26 cellular contexts compared by ENCODE assay signal in genomic region chr12:2332266-2332665, GRCh38.
DNase-seq lines count a peak whose midpoint lies in the region; ATAC-seq, FAIRE-seq and TF ChIP-seq lines count a peak whose summit lies in the region.
"Had no signal": no experiment of that assay in that cellular context is flagged by ENCODE, and none has a peak within 500 bp of the region (broad histone marks: within the 10 kb centered on the region; RNA-seq: fewer than 3 reads in every experiment).

No MANE protein-coding gene starts in this region.

- H3K4me3 Mint-ChIP-seq in astrocyte (ENCODE audit: unreplicated experiment) (no peak overlapping the region), immature natural killer cell (no peak overlapping the region), endothelial cell (ENCODE audit: unreplicated experiment) (no peak overlapping the region)
- H3K4me3 Mint-ChIP-seq: activated naive CD4-positive, alpha-beta T cell treated with anti-CD3 and anti-CD28 coated beads, Interleukin-2, amount 10 ng/mL, durations not matched to agents 7 days and 5 days; B cell had no signal

- H3K36me3 ChIP-seq in astrocyte (ENCODE audit: insufficient read depth, low read length) (no peaks in the 10 kb centered on the region), fibroblast of lung (ENCODE audit: control insufficient read depth, insufficient read depth, low read length) (no peaks in the 10 kb centered on the region), thoracic aorta (no peaks in the 10 kb centered on the region)
- H3K36me3 ChIP-seq: spleen had no signal

- ATAC-seq in thoracic aorta (ENCODE audit: insufficient number of reproducible peaks, low FRiP score, low read depth), result no peak
- ATAC-seq: K562 had no signal

- H3K9ac ChIP-seq in astrocyte (ENCODE audit: low read length) (no peak overlapping the region), fibroblast of lung (ENCODE audit: insufficient read depth, low read length) (no peak overlapping the region)

- H4K20me1 ChIP-seq in astrocyte (ENCODE audit: insufficient read depth, low read length), result no peaks in the 10 kb centered on the region
- no peaks in the 10 kb centered on the region for H4K20me1 ChIP-seq in fibroblast of lung (ENCODE audit: control insufficient read depth, extremely low read depth, insufficient read depth, low read length)

- TF ChIP-seq CTCF in astrocyte (IDR thresholded peaks at IDR 0.05; ENCODE audit: insufficient read depth, low read depth, low read length) (no peak), fibroblast of lung (conservative IDR thresholded peaks at IDR 0.05 in 1 of 2, IDR thresholded peaks at IDR 0.05 in 1 of 2; ENCODE audit: low read depth in 1 of 2, low read length in 2 of 2) (no peak), thoracic aorta (IDR thresholded peaks at IDR 0.05) (no peak), endothelial cell (IDR thresholded peaks at IDR 0.05; ENCODE audit: unreplicated experiment) (no peak)

- H3K27ac Mint-ChIP-seq in astrocyte (ENCODE audit: unreplicated experiment), result no peak overlapping the region
- H3K27ac Mint-ChIP-seq in immature natural killer cell, result no peak overlapping the region
- H3K27ac Mint-ChIP-seq in endothelial cell (ENCODE audit: unreplicated experiment), result no peak overlapping the region
- H3K27ac Mint-ChIP-seq: activated naive CD4-positive, alpha-beta T cell treated with anti-CD3 and anti-CD28 coated beads, Interleukin-2, amount 10 ng/mL, durations not matched to agents 7 days and 5 days; B cell had no signal

- DNase-seq in GM03348 (ENCODE audit: low spot score) (peak; percentile 66), astrocyte (ENCODE audit: low read depth) (peak; percentile 71), fibroblast of lung (ENCODE audit: low read depth in 2 of 2) (peak; percentile 71 to 82), thoracic aorta (ENCODE audit: low spot score) (no peak), SKM-1 (lab: John Stamatoyannopoulos, UW; ENCODE audit: unreplicated experiment) (no peak), immature natural killer cell (no peak), endothelial cell (ENCODE audit: low spot score) (no peak)
- DNase-seq: activated CD4-positive, alpha-beta T cell treated with anti-CD3 and anti-CD28 coated beads for 48 hours; activated naive CD4-positive, alpha-beta T cell treated with anti-CD3 and anti-CD28 coated beads, Interleukin-2, amount 10 ng/mL, durations not matched to agents 7 days and 5 days; activated T-cell treated with anti-CD3 and anti-CD28 coated beads, Interleukin-2, amount 50 U/mL, for 48 hours; amygdala; central memory CD4-positive, alpha-beta T cell; DMS153; effector CD4-positive, alpha-beta T cell; NCI-H2081; NCI-H345; NCI-H748 treated with DMSO at 0.1 percent for 48 hours; RPMI8226; spleen; stimulated activated CD4-positive, alpha-beta T cell treated with anti-CD3 and anti-CD28 coated beads, Interleukin-4, amount 100 ng/mL, for 1 hour; stimulated activated naive CD4-positive, alpha-beta T cell; testis had no signal

- H3K4me1 Mint-ChIP-seq in astrocyte (ENCODE audit: low read depth, unreplicated experiment) (peaks cover 39% of the 10 kb centered on the region), immature natural killer cell (no peaks in the 10 kb centered on the region), endothelial cell (ENCODE audit: unreplicated experiment) (peaks cover 28% of the 10 kb centered on the region)
- H3K4me1 Mint-ChIP-seq: activated naive CD4-positive, alpha-beta T cell treated with anti-CD3 and anti-CD28 coated beads, Interleukin-2, amount 10 ng/mL, durations not matched to agents 7 days and 5 days; B cell had no signal

- H3K9me3 Mint-ChIP-seq in astrocyte (ENCODE audit: unreplicated experiment), result peaks cover 3% of the 10 kb centered on the region
- no peaks in the 10 kb centered on the region for H3K9me3 Mint-ChIP-seq in immature natural killer cell
- no peaks in the 10 kb centered on the region for H3K9me3 Mint-ChIP-seq in endothelial cell (ENCODE audit: unreplicated experiment)
- H3K9me3 Mint-ChIP-seq: activated naive CD4-positive, alpha-beta T cell treated with anti-CD3 and anti-CD28 coated beads, Interleukin-2, amount 10 ng/mL, durations not matched to agents 7 days and 5 days had no signal

- H3K4me1 ChIP-seq in astrocyte (ENCODE audit: insufficient read depth, low read length), result peaks cover 30% of the 10 kb centered on the region
- H3K4me1 ChIP-seq in fibroblast of lung (ENCODE audit: control insufficient read depth, extremely low read depth, insufficient read depth, low read length), result peaks cover 26% of the 10 kb centered on the region
- H3K4me1 ChIP-seq in thoracic aorta (ENCODE audit: control insufficient read depth in 1 of 2, low read depth in 2 of 2), result peaks cover 42 to 78% of the 10 kb centered on the region in 2 donors
- H3K4me1 ChIP-seq: testis had no signal

- no peak for FAIRE-seq in astrocyte (lab: Jason Lieb, UNC)
- FAIRE-seq: G401.6, GM18507, K562 had no signal

- H3K9me3 ChIP-seq in astrocyte (ENCODE audit: insufficient read depth, low read depth, low read length) (no peaks in the 10 kb centered on the region), fibroblast of lung (ENCODE audit: control insufficient read depth, insufficient read depth, low read depth, low read length) (no peaks in the 10 kb centered on the region), thoracic aorta (no peaks in the 10 kb centered on the region)
- H3K9me3 ChIP-seq: spleen, testis had no signal

- H3K27ac ChIP-seq in astrocyte (ENCODE audit: low read depth, low read length), result no peak overlapping the region
- H3K27ac ChIP-seq in fibroblast of lung (ENCODE audit: insufficient read depth, low read length), result no peak overlapping the region
- H3K27ac ChIP-seq in thoracic aorta, result peak overlapping the region; percentile 72 to 96
- H3K27ac ChIP-seq: spleen, testis had no signal

- H2AFZ ChIP-seq in astrocyte (ENCODE audit: low read depth, low read length) (no peak overlapping the region), fibroblast of lung (ENCODE audit: low read length) (no peak overlapping the region)

- H3K79me2 ChIP-seq in astrocyte (ENCODE audit: insufficient read depth, low read length) (no peaks in the 10 kb centered on the region), fibroblast of lung (ENCODE audit: control insufficient read depth, insufficient read depth, low read length) (no peaks in the 10 kb centered on the region)

- H3K4me2 ChIP-seq in astrocyte (ENCODE audit: low read length) (no peak overlapping the region), fibroblast of lung (ENCODE audit: extremely low read depth, insufficient read depth, low read length) (no peak overlapping the region)

- no peaks in the 10 kb centered on the region for H3K27me3 ChIP-seq in astrocyte (ENCODE audit: insufficient read depth, low read length)
- H3K27me3 ChIP-seq in fibroblast of lung (ENCODE audit: control insufficient read depth, insufficient read depth, low read length), result no peaks in the 10 kb centered on the region
- no peaks in the 10 kb centered on the region for H3K27me3 ChIP-seq in thoracic aorta (replicated peaks; ENCODE audit: insufficient read depth)
- H3K27me3 ChIP-seq: spleen, testis had no signal

- H3K36me3 Mint-ChIP-seq in astrocyte (ENCODE audit: low read depth, unreplicated experiment) (no peaks in the 10 kb centered on the region), immature natural killer cell (no peaks in the 10 kb centered on the region), endothelial cell (ENCODE audit: low read depth, unreplicated experiment) (no peaks in the 10 kb centered on the region)
- H3K36me3 Mint-ChIP-seq: activated naive CD4-positive, alpha-beta T cell treated with anti-CD3 and anti-CD28 coated beads, Interleukin-2, amount 10 ng/mL, durations not matched to agents 7 days and 5 days had no signal

- no peak overlapping the region for H3K4me3 ChIP-seq in astrocyte (ENCODE audit: insufficient read depth, low read depth, low read length)
- H3K4me3 ChIP-seq in fibroblast of lung (replicated peaks in 1 of 4; ENCODE audit: control extremely low read depth in 1 of 4, insufficient read depth in 1 of 4, low read depth in 3 of 4, low read length in 4 of 4), result no peak overlapping the region
- no peak overlapping the region for H3K4me3 ChIP-seq in thoracic aorta
- H3K4me3 ChIP-seq: K562, spleen, testis had no signal

- H3K27me3 Mint-ChIP-seq in astrocyte (ENCODE audit: low read depth, unreplicated experiment) (peaks cover 8% of the 10 kb centered on the region), immature natural killer cell (ENCODE audit: low read depth in 3 of 3) (peaks cover 0 to 6% (median 0%) of the 10 kb centered on the region in 3 donors), endothelial cell (ENCODE audit: unreplicated experiment) (peaks cover 2% of the 10 kb centered on the region)

Comparison
In these comparisons a context has a peak if more than half of its experiments do, and no peak if none do; other contexts are left out.
1. DNase-seq: peak in GM03348 (single experiment), astrocyte (single experiment) and fibroblast of lung (2 of 2); none in thoracic aorta (single experiment), SKM-1 (single experiment), immature natural killer cell (0 of 3) and endothelial cell (single experiment).
2. H3K27ac ChIP-seq: peak in thoracic aorta (2 of 2); none in astrocyte (single experiment) and fibroblast of lung (single experiment).